15 cellular contexts compared by ENCODE assay signal in genomic region chr5:174235226-174235992, GRCh38.
"Had no signal": no experiment of that assay in that cellular context is flagged by ENCODE, and none has a peak within 500 bp of the region (broad histone marks: within the 10 kb centered on the region; RNA-seq: fewer than 3 reads in every experiment).

No MANE protein-coding gene starts in this region.

- H3K27me3 ChIP-seq: breast epithelium, gastrocnemius medialis, uterus had no signal

- H3K9ac ChIP-seq: parathyroid adenoma had no signal

- H3K27ac ChIP-seq: breast epithelium, gastrocnemius medialis, heart right ventricle, lower lobe of right lung, parathyroid adenoma, uterus had no signal

- H3K9me3 ChIP-seq: gastrocnemius medialis, lower lobe of right lung, uterus had no signal

- DNase-seq: activated CD4-positive, alpha-beta T cell treated with anti-CD3 and anti-CD28 coated beads, Interleukin-2, amount 10 ng/mL, durations not matched to agents 7 days and 5 days; activated CD8-positive, alpha-beta memory T cell treated with anti-CD3 and anti-CD28 coated beads, Interleukin-2, amount 50 U/mL, for 48 hours; activated gamma-delta T cell treated with Interleukin-2 at 50 U/mL for 16 hours; activated T-cell treated with anti-CD3 and anti-CD28 coated beads, Interleukin-2, amount 50 U/mL, for 72 hours; amniotic stem cell; dermis blood vessel endothelial cell; endodermal cell; gastrocnemius medialis; heart right ventricle; left colon; lower lobe of right lung; nephron progenitor cell; uterus had no signal

- H3K4me3 ChIP-seq: breast epithelium, gastrocnemius medialis, heart right ventricle, lower lobe of right lung, uterus had no signal

- H3K36me3 ChIP-seq: breast epithelium, gastrocnemius medialis, heart right ventricle, lower lobe of right lung, uterus had no signal

- H2AFZ ChIP-seq: parathyroid adenoma had no signal

- H3K79me2 ChIP-seq: parathyroid adenoma had no signal

- H3K4me1 ChIP-seq: breast epithelium, gastrocnemius medialis, lower lobe of right lung, parathyroid adenoma, uterus had no signal
